In the genomic region with DNA sequence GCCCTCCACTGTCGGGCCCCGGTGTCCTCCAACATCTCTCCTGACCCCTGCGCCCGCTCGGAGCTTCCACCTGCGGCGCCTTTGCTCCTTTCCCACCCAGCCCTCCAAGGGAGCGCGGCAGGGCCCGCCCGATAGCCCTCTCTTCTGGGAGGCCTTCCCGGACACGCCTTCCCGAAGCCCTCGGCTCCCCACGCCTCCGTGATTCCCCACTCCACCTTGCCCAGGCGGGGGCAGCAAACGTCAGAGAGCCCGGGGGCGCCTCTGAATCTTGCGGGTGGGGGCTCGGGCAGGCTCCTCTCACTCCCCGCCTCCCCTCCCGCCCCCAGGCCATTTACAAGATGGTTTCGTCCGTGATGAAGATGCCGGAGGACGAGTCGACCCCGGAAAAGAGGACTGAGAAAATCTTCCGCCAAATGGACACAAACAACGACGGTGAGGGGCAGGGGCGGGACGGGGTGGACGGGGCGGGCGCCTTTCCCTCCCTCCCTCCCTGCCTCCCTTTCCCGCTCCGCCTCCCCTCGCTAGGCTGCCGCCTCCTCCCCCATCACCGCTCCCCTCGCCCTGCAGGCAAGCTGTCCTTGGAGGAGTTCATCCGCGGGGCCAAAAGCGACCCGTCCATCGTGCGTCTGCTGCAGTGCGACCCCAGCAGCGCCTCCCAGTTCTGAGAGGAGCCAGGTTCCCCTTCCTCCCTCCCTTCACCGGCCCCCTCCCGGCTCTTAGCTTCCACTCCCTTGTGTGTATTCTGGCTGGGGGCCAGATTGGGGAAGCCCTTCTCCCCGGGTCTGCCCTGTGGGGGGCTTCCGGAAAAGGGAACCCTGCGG, we compare ENCODE assay signal across 9 cellular contexts. TPM values are rescaled to one million over a fixed set of nuclear protein-coding genes. Genes with fewer than 3 reads are reported as not detected.
DNase-seq lines count a peak whose midpoint lies in the region; ATAC-seq, FAIRE-seq and TF ChIP-seq lines count a peak whose summit lies in the region.
"Had no signal": no experiment of that assay in that cellular context is flagged by ENCODE, and none has a peak within 500 bp of the region (broad histone marks: within the 10 kb centered on the region; RNA-seq: fewer than 3 reads in every experiment).

No MANE protein-coding gene starts in this region.

- DNase-seq in AG08395 (ENCODE audit: low spot score) (peak; percentile 41), HFFc6 (no peak), cardiac septum (ENCODE audit: low spot score) (peak; percentile 74), pancreas (peak; percentile 32 to 82 (median 48)), Ammon's horn (ENCODE audit: low spot score) (no peak)
- DNase-seq in activated T-helper 1 cell treated with anti-CD3 and anti-CD28 coated beads, Interleukin-12 subunit alpha, Interleukin-12 subunit beta, Interleukin-2, Interleukin-4 antibody, amounts not matched to agents 30 ng/mL and 10 ng/mL and 1 ng/mL, durations not matched to agents 14 hours and 24 hours and 36 hours (ENCODE audit: low spot score), result no peak

- H3K36me3 Mint-ChIP-seq in HFFc6 (ENCODE audit: low read depth), result peaks cover 4% of the 10 kb centered on the region; the same call in 1 of the 2 replicates
- peaks cover 1% of the 10 kb centered on the region for H3K36me3 Mint-ChIP-seq in activated T-helper 1 cell treated with anti-CD3 and anti-CD28 coated beads, Interleukin-12 subunit alpha, Interleukin-12 subunit beta, Interleukin-2, Interleukin-4 antibody, amounts not matched to agents 30 ng/mL and 10 ng/mL and 1 ng/mL, durations not matched to agents 14 hours and 24 hours and 36 hours (ENCODE audit: low read depth)

- H3K4me1 ChIP-seq in pancreas, result peaks cover 0 to 4% (median 0%) of the 10 kb centered on the region in 3 donors

- H3K27ac ChIP-seq in pancreas, result no peak overlapping the region
- H3K27ac ChIP-seq: epithelial cell of prostate had no signal

- peak; percentile 55 to 82 (median 72) for ATAC-seq in pancreas
- no peak for ATAC-seq in GM18517 (IDR thresholded peaks at IDR 0.05; ENCODE audit: unreplicated experiment)
- ATAC-seq in HG02610 (IDR thresholded peaks at IDR 0.05; ENCODE audit: unreplicated experiment), result no peak

- H3K4me1 Mint-ChIP-seq in HFFc6 (ENCODE audit: low read depth), result peaks cover 20% of the 10 kb centered on the region
- H3K4me1 Mint-ChIP-seq in activated T-helper 1 cell treated with anti-CD3 and anti-CD28 coated beads, Interleukin-12 subunit alpha, Interleukin-12 subunit beta, Interleukin-2, Interleukin-4 antibody, amounts not matched to agents 30 ng/mL and 10 ng/mL and 1 ng/mL, durations not matched to agents 14 hours and 24 hours and 36 hours (ENCODE audit: low read depth), result peaks cover 9% of the 10 kb centered on the region

- no peak for FAIRE-seq in pancreas (lab: Jason Lieb, UNC)

- 6 to 8% methylated on average over 33 to 58 of the region's 58 CpGs for WGBS in pancreas, 2 donors

- H3K27me3 ChIP-seq in pancreas, result no peaks in the 10 kb centered on the region

- peak overlapping the region; percentile 22 to 49 (median 34) for H3K4me3 ChIP-seq in pancreas

- H3K9me3 ChIP-seq in pancreas, result no peaks in the 10 kb centered on the region

- H3K27ac Mint-ChIP-seq in HFFc6, result no peak overlapping the region
- no peak overlapping the region for H3K27ac Mint-ChIP-seq in activated T-helper 1 cell treated with anti-CD3 and anti-CD28 coated beads, Interleukin-12 subunit alpha, Interleukin-12 subunit beta, Interleukin-2, Interleukin-4 antibody, amounts not matched to agents 30 ng/mL and 10 ng/mL and 1 ng/mL, durations not matched to agents 14 hours and 24 hours and 36 hours

- H3K36me3 ChIP-seq in pancreas, result no peaks in the 10 kb centered on the region

- TF ChIP-seq CTCF in HFFc6 (IDR thresholded peaks at IDR 0.05) (peak; percentile 68), pancreas (IDR thresholded peaks at IDR 0.05) (no peak)

- intact Hi-C loops in activated T-helper 1 cell treated with anti-CD3 and anti-CD28 coated beads, Interleukin-12 subunit alpha, Interleukin-12 subunit beta, Interleukin-2, Interleukin-4 antibody, amounts not matched to agents 30 ng/mL and 10 ng/mL and 1 ng/mL, durations not matched to agents 14 hours and 24 hours and 36 hours (cut with micrococcal nuclease), result no loop called here
- intact Hi-C loops in cardiac septum (cut with DNase I), result no loop called here
- intact Hi-C loops in pancreas (cut with DNase I), result no loop called here

- peaks cover 4% of the 10 kb centered on the region; the same call in 1 of the 2 replicates for H3K9me3 Mint-ChIP-seq in HFFc6
- no peaks in the 10 kb centered on the region for H3K9me3 Mint-ChIP-seq in activated T-helper 1 cell treated with anti-CD3 and anti-CD28 coated beads, Interleukin-12 subunit alpha, Interleukin-12 subunit beta, Interleukin-2, Interleukin-4 antibody, amounts not matched to agents 30 ng/mL and 10 ng/mL and 1 ng/mL, durations not matched to agents 14 hours and 24 hours and 36 hours

- peak overlapping the region; percentile 57; the same call in 1 of the 2 replicates for H3K4me3 Mint-ChIP-seq in HFFc6
- H3K4me3 Mint-ChIP-seq in activated T-helper 1 cell treated with anti-CD3 and anti-CD28 coated beads, Interleukin-12 subunit alpha, Interleukin-12 subunit beta, Interleukin-2, Interleukin-4 antibody, amounts not matched to agents 30 ng/mL and 10 ng/mL and 1 ng/mL, durations not matched to agents 14 hours and 24 hours and 36 hours, result peak overlapping the region; percentile 26

- peaks cover 13% of the 10 kb centered on the region for H3K27me3 Mint-ChIP-seq in HFFc6 (ENCODE audit: insufficient read depth)
- H3K27me3 Mint-ChIP-seq in activated T-helper 1 cell treated with anti-CD3 and anti-CD28 coated beads, Interleukin-12 subunit alpha, Interleukin-12 subunit beta, Interleukin-2, Interleukin-4 antibody, amounts not matched to agents 30 ng/mL and 10 ng/mL and 1 ng/mL, durations not matched to agents 14 hours and 24 hours and 36 hours (ENCODE audit: insufficient read depth), result peaks cover 56% of the 10 kb centered on the region

RNA-seq across cellular contexts. Expression of a gene that starts 7.1 kb away (rescaled TPM):
- total RNA-seq in HFFc6 (2021; fragmentation: NEBNext Ultra II Directional; extraction: Animal tissue kit (Norgen Biotek cat#: 25700)), result under 1 TPM in 1 of 6 experiments, not detected in 5; 0.23 TPM
- 0.20 TPM in 1 of 2 replicates, not detected in the other for total RNA-seq in activated T-helper 1 cell treated with anti-CD3 and anti-CD28 coated beads, Interleukin-12 subunit alpha, Interleukin-12 subunit beta, Interleukin-2, Interleukin-4 antibody, amounts not matched to agents 30 ng/mL and 10 ng/mL and 1 ng/mL, durations not matched to agents 14 hours and 24 hours and 36 hours
- not detected for total RNA-seq in cardiac septum
- total RNA-seq in pancreas, result under 1 TPM in 5 of 6 donors, not detected in 1; 0.16 to 0.49 (median 0.47) TPM
- 1 to 10 TPM; 1.1 to 5.2 TPM for polyA plus RNA-seq in pancreas

RNA-seq across cellular contexts. Expression of a gene that starts 7.8 kb away (rescaled TPM):
- 10 to 100 TPM; 23.4 to 31.4 (median 25.8) TPM for total RNA-seq in HFFc6 (2021; fragmentation: NEBNext Ultra II Directional; extraction: Animal tissue kit (Norgen Biotek cat#: 25700))
- total RNA-seq in activated T-helper 1 cell treated with anti-CD3 and anti-CD28 coated beads, Interleukin-12 subunit alpha, Interleukin-12 subunit beta, Interleukin-2, Interleukin-4 antibody, amounts not matched to agents 30 ng/mL and 10 ng/mL and 1 ng/mL, durations not matched to agents 14 hours and 24 hours and 36 hours, result 0.78 and 1.0 TPM in 2 replicates
- 17.0 TPM for total RNA-seq in cardiac septum
- 10 to 100 TPM; 11.9 to 37.0 (median 16.4) TPM for total RNA-seq in pancreas
- 10 to 100 TPM; 31.6 to 39.5 TPM for polyA plus RNA-seq in pancreas

RNA-seq across cellular contexts. Expression of a gene that starts 22.7 kb away (rescaled TPM):
- under 1 TPM; 0.28 to 0.90 (median 0.58) TPM for total RNA-seq in HFFc6 (2021; fragmentation: NEBNext Ultra II Directional; extraction: Animal tissue kit (Norgen Biotek cat#: 25700))
- not detected in 2 replicates for total RNA-seq in activated T-helper 1 cell treated with anti-CD3 and anti-CD28 coated beads, Interleukin-12 subunit alpha, Interleukin-12 subunit beta, Interleukin-2, Interleukin-4 antibody, amounts not matched to agents 30 ng/mL and 10 ng/mL and 1 ng/mL, durations not matched to agents 14 hours and 24 hours and 36 hours
- total RNA-seq in cardiac septum (18.7 TPM), pancreas (under 1 TPM; 0.28 to 0.89 (median 0.59) TPM)
- 1 to 10 TPM; 1.8 to 3.1 TPM for polyA plus RNA-seq in pancreas

Comparison
In these comparisons a context has a peak if more than half of its experiments do, and no peak if none do; other contexts are left out.
1. DNase-seq: peak in AG08395 (single experiment), cardiac septum (single experiment) and pancreas (6 of 6); none in HFFc6 (single experiment), activated T-helper 1 cell treated with anti-CD3 and anti-CD28 coated beads, Interleukin-12 subunit alpha, Interleukin-12 subunit beta, Interleukin-2, Interleukin-4 antibody, amounts not matched to agents 30 ng/mL and 10 ng/mL and 1 ng/mL, durations not matched to agents 14 hours and 24 hours and 36 hours (single experiment) and Ammon's horn (single experiment).
2. ATAC-seq: peak in pancreas (4 of 4); none in GM18517 (single experiment) and HG02610 (single experiment).
3. RNA of a gene that starts 22.7 kb away (total RNA-seq): 18.7 TPM in cardiac septum (single experiment); 0.28 to 0.89 TPM in pancreas, 0.28 to 0.90 TPM in HFFc6 and not detected in activated T-helper 1 cell treated with anti-CD3 and anti-CD28 coated beads, Interleukin-12 subunit alpha, Interleukin-12 subunit beta, Interleukin-2, Interleukin-4 antibody, amounts not matched to agents 30 ng/mL and 10 ng/mL and 1 ng/mL, durations not matched to agents 14 hours and 24 hours and 36 hours; every median in the first group is over 10 times any median in the second.